In genomic region chr1:197199923-197200467, GRCh38 we compare ENCODE assay signal across 8 cellular contexts. TPM values are rescaled to one million over a fixed set of nuclear protein-coding genes. Genes with fewer than 3 reads are reported as not detected.
A peak's percentile ranks its signal among the peaks of the same experiment; 100 is the strongest.
DNase-seq lines count a peak whose midpoint lies in the region; ATAC-seq and TF ChIP-seq lines count a peak whose summit lies in the region.

No MANE protein-coding gene starts in this region.

- H3K27ac Mint-ChIP-seq in activated CD4-positive, alpha-beta T cell treated with anti-CD3 and anti-CD28 coated beads for 36 hours = peak overlapping the region; percentile 94

- H3K27me3 Mint-ChIP-seq in activated CD4-positive, alpha-beta T cell treated with anti-CD3 and anti-CD28 coated beads for 36 hours = no peaks in the 10 kb centered on the region

- POLR2A ChIA-PET in activated CD4-positive, alpha-beta T cell treated with anti-CD3 and anti-CD28 coated beads for 36 hours (lab: Charles Lee) = no interaction called here

- CTCF ChIA-PET in activated CD4-positive, alpha-beta T cell treated with anti-CD3 and anti-CD28 coated beads for 36 hours (lab: Charles Lee) = interaction anchor here (0.6 to 2.4 kb wide), 2 partner anchors 20 to 328 kb away, joined by 3 to 12 read pairs; no protein-coding TSS in a partner anchor

- H3K4me3 ChIP-seq in fibroblast of villous mesenchyme (ENCODE audit: low read depth, low read length) = peak overlapping the region; percentile 91
- peak overlapping the region; percentile 57 to 94 (median 78) for H3K4me3 ChIP-seq in skin epidermis

- H3K9me3 Mint-ChIP-seq in activated CD4-positive, alpha-beta T cell treated with anti-CD3 and anti-CD28 coated beads for 36 hours (ENCODE audit: low read depth) = no peaks in the 10 kb centered on the region

- H3K4me3 Mint-ChIP-seq in activated CD4-positive, alpha-beta T cell treated with anti-CD3 and anti-CD28 coated beads for 36 hours = peak overlapping the region; percentile 96

- peaks cover 17% of the 10 kb centered on the region for H3K36me3 Mint-ChIP-seq in activated CD4-positive, alpha-beta T cell treated with anti-CD3 and anti-CD28 coated beads for 36 hours (ENCODE audit: low read depth)

- no peak for TF ChIP-seq CTCF in fibroblast of villous mesenchyme (IDR thresholded peaks at IDR 0.05; ENCODE audit: insufficient read depth, low read depth, low read length)

- DNase-seq in activated CD4-positive, alpha-beta T cell treated with anti-CD3 and anti-CD28 coated beads for 36 hours = no peak
- no peak for DNase-seq in activated CD4-positive, alpha-beta T cell treated with anti-CD3 and anti-CD28 coated beads for 1 hour
- DNase-seq in fibroblast of villous mesenchyme (ENCODE audit: low read depth) (no peak), NCI-H1105 treated with DMSO at 0.1 percent for 48 hours (lab: John Stamatoyannopoulos, UW) (no peak), amygdala (lab: John Stamatoyannopoulos, UW) (no peak)

- H3K4me1 Mint-ChIP-seq in activated CD4-positive, alpha-beta T cell treated with anti-CD3 and anti-CD28 coated beads for 36 hours = peaks cover 57% of the 10 kb centered on the region

- peak overlapping the region in 13 of 21 experiments; percentile 88 to 99 (median 95) for H3K27ac ChIP-seq in skin epidermis

- no peak for ATAC-seq in activated CD4-positive, alpha-beta T cell treated with anti-CD3 and anti-CD28 coated beads for 36 hours
- ATAC-seq in SK-N-SH treated with all-trans-retinoic acid at 6 μM for 48 hours (peak; percentile 9), GM18517 (IDR thresholded peaks at IDR 0.05; ENCODE audit: unreplicated experiment) (no peak)

- intact Hi-C loops in activated CD4-positive, alpha-beta T cell treated with anti-CD3 and anti-CD28 coated beads for 36 hours (cut with DNase I, micrococcal nuclease) = no loop called here

TF ChIP-seq in SK-N-SH treated with all-trans-retinoic acid at 6 μM for 48 hours, 23 proteins besides CTCF, POLR2A, EP300 and RAD21:
- TF ChIP-seq TCF4 (CRISPR knock-in tag; IDR thresholded peaks at IDR 0.05; ENCODE audit: borderline replicate concordance) = no peak
- TF ChIP-seq TOX (CRISPR knock-in tag; IDR thresholded peaks at IDR 0.05; ENCODE audit: borderline replicate concordance) = no peak
- no peak for TF ChIP-seq ZNF70 (CRISPR knock-in tag; IDR thresholded peaks at IDR 0.05)
- TF ChIP-seq ZFP30 (CRISPR knock-in tag; IDR thresholded peaks at IDR 0.05) = no peak
- TF ChIP-seq CSDC2 (CRISPR knock-in tag; IDR thresholded peaks at IDR 0.05) = no peak
- no peak for TF ChIP-seq ZNF565 (CRISPR knock-in tag; conservative IDR thresholded peaks at IDR 0.05; ENCODE audit: low read depth)
- no peak for TF ChIP-seq OSR1 (CRISPR knock-in tag; IDR thresholded peaks at IDR 0.05)
- no peak for TF ChIP-seq ARNTL (CRISPR knock-in tag; IDR thresholded peaks at IDR 0.05; ENCODE audit: borderline replicate concordance, low read depth)
- TF ChIP-seq GLIS3 (CRISPR knock-in tag; IDR thresholded peaks at IDR 0.05) = no peak
- TF ChIP-seq, protein P1, sequence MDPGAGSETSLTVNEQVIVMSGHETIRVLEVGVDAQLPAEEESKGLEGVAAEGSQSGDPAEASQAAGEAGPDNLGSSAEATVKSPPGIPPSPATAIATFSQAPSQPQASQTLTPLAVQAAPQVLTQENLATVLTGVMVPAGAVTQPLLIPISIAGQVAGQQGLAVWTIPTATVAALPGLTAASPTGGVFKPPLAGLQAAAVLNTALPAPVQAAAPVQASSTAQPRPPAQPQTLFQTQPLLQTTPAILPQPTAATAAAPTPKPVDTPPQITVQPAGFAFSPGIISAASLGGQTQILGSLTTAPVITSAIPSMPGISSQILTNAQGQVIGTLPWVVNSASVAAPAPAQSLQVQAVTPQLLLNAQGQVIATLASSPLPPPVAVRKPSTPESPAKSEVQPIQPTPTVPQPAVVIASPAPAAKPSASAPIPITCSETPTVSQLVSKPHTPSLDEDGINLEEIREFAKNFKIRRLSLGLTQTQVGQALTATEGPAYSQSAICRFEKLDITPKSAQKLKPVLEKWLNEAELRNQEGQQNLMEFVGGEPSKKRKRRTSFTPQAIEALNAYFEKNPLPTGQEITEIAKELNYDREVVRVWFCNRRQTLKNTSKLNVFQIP (CRISPR knock-in tag; IDR thresholded peaks at IDR 0.05; ENCODE audit: borderline replicate concordance, low read depth) = no peak
- no peak for TF ChIP-seq RARB (CRISPR knock-in tag; IDR thresholded peaks at IDR 0.05)
- no peak for TF ChIP-seq PPARA (CRISPR knock-in tag; IDR thresholded peaks at IDR 0.05; ENCODE audit: borderline replicate concordance)
- TF ChIP-seq, protein P2, sequence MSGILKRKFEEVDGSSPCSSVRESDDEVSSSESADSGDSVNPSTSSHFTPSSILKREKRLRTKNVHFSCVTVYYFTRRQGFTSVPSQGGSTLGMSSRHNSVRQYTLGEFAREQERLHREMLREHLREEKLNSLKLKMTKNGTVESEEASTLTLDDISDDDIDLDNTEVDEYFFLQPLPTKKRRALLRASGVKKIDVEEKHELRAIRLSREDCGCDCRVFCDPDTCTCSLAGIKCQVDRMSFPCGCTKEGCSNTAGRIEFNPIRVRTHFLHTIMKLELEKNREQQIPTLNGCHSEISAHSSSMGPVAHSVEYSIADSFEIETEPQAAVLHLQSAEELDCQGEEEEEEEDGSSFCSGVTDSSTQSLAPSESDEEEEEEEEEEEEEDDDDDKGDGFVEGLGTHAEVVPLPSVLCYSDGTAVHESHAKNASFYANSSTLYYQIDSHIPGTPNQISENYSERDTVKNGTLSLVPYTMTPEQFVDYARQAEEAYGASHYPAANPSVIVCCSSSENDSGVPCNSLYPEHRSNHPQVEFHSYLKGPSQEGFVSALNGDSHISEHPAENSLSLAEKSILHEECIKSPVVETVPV (CRISPR knock-in tag; IDR thresholded peaks at IDR 0.05) = no peak
- no peak for TF ChIP-seq ZC3H10 (CRISPR knock-in tag; IDR thresholded peaks at IDR 0.05)
- no peak for TF ChIP-seq ISL1 (CRISPR knock-in tag; IDR thresholded peaks at IDR 0.05)

RNA-seq across cellular contexts. Expression of gene ZBTB41, which starts 1.1 kb away (rescaled TPM):
- total RNA-seq in activated CD4-positive, alpha-beta T cell treated with anti-CD3 and anti-CD28 coated beads for 36 hours = 1 to 10 TPM; 5.0 to 5.1 TPM
- total RNA-seq in fibroblast of villous mesenchyme = 18.4 and 32.0 TPM in 2 replicates

RNA-seq across cellular contexts. Expression of gene ASPM, which starts 53.5 kb away (rescaled TPM):
- 10 to 100 TPM; 47.8 to 49.5 TPM for total RNA-seq in activated CD4-positive, alpha-beta T cell treated with anti-CD3 and anti-CD28 coated beads for 36 hours
- 19.6 and 43.6 TPM in 2 replicates for total RNA-seq in fibroblast of villous mesenchyme
